8 cellular contexts compared by ENCODE assay signal in the genomic region with DNA sequence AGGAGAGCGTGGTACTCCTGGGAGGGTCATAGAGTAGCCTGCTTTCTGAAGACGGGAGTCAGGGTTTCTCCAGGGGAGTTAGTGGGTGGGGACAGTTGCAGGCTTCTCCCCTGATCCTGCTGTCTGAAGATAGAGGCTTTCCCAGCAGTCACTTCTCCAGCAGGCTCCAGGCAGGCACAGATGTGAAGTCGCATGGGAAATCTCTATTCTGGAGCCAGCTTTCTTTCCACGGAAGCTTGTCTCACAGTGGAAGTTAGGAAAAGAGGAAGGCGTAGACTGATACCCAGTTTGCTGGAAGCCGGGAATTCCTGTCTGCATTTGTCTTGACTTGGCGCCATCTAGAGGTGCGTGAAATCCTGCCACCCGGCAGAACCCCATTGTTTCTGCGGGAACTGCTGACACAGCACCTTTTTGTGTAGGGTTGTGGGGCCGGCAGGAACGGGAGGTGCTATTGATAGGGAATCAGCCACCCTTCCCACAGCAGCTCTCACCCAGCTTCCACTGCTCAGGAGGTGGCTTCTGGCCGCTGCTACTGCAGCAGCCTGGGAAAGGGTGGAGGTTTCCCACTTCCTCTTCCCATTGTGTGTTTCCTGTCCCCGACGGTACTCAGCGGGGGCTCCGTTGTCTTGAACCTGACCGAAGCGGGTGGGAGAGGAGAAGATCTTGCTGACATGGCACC. TPM values are rescaled to one million over a fixed set of nuclear protein-coding genes. Genes with fewer than 3 reads are reported as not detected.
A peak's percentile ranks its signal among the peaks of the same experiment; 100 is the strongest.
DNase-seq lines count a peak whose midpoint lies in the region; ATAC-seq and TF ChIP-seq lines count a peak whose summit lies in the region.

No MANE protein-coding gene starts in this region.

- H3K27ac ChIP-seq in A673 (ENCODE audit: low read depth, low read length, poor library complexity, severe bottlenecking) (peak overlapping the region; percentile 57), ectodermal cell (ENCODE audit: insufficient read depth, low read depth, low read length, poor library complexity, severe bottlenecking) (peak overlapping the region; percentile 50), right lobe of liver (peak overlapping the region; percentile 32 to 40 (median 38))

- WGBS in ectodermal cell, 2 experiments: 39 to 44% methylated on average over 19 of the region's 19 CpGs
- WGBS in right lobe of liver (ENCODE audit: insufficient coverage, low coverage, low lambda C conversion rate, missing lambda C conversion rate): 12% methylated on average over 14 of the region's 19 CpGs

- BruUV-seq in A673 (replicated peaks; lab: Mats Ljungman, UMichigan): no TSS peak

- H3K36me3 ChIP-seq in A673 (ENCODE audit: insufficient read depth, low read length, poor library complexity, severe bottlenecking): peaks cover 32% of the 10 kb centered on the region
- peaks cover 20% of the 10 kb centered on the region for H3K36me3 ChIP-seq in ectodermal cell (ENCODE audit: control insufficient read depth, insufficient read depth, low read length)
- peaks cover 0 to 28% (median 11%) of the 10 kb centered on the region in 4 donors for H3K36me3 ChIP-seq in right lobe of liver

- H3K4me1 ChIP-seq in A673 (ENCODE audit: insufficient read depth, low read length, poor library complexity, severe bottlenecking) (peaks cover 22% of the 10 kb centered on the region), ectodermal cell (ENCODE audit: control insufficient read depth, insufficient read depth, low read length) (peaks cover 14% of the 10 kb centered on the region), right lobe of liver (peaks cover 0 to 35% (median 10%) of the 10 kb centered on the region in 4 donors)

- intact Hi-C loops in A673 (cut with micrococcal nuclease; ENCODE audit: unreplicated experiment): loop anchor here (1.0 to 5.0 kb wide), 2 partner anchors 135 to 234 kb away; no protein-coding TSS in a partner anchor
- intact Hi-C loops in right lobe of liver (cut with DNase I): loop anchor here (5.0 to 10.0 kb wide), 2 partner anchors 129 to 236 kb away; a partner anchor contains a TSS

- DNase-seq in A673 (ENCODE audit: low spot score): peak; percentile 93
- DNase-seq in GM19240 (ENCODE audit: insufficient read length, low spot score): peak; percentile 29
- DNase-seq in NCI-H510A (lab: John Stamatoyannopoulos, UW): peak; percentile 53
- peak; percentile 58 for DNase-seq in activated CD4-positive, alpha-beta T cell treated with anti-CD3 and anti-CD28 coated beads, Interleukin-2, amount 50 U/mL, for 1 hour
- DNase-seq in right lobe of liver: peak; percentile 79 to 86 (median 82)
- DNase-seq in stimulated activated CD4-positive, alpha-beta T cell treated with anti-CD3 and anti-CD28 coated beads, TNF-alpha, amount 100 ng/mL, for 1 hour (ENCODE audit: low read depth in 3 of 3, low spot score in 1 of 3): peak; percentile 24 to 33 (median 31)

- H3K4me3 ChIP-seq in A673 (ENCODE audit: low read depth, low read length, poor library complexity, severe bottlenecking): peak overlapping the region; percentile 2
- H3K4me3 ChIP-seq in ectodermal cell (ENCODE audit: insufficient read depth, low read depth, low read length): no peak overlapping the region
- H3K4me3 ChIP-seq in right lobe of liver: no peak overlapping the region

- POLR2A ChIA-PET in A673 (lab: Charles Lee; ENCODE audit: low non-redundant PET): no interaction called here

- ATAC-seq in right lobe of liver: peak; percentile 70 to 78 (median 74)
- no peak for ATAC-seq in HG03432 (IDR thresholded peaks at IDR 0.05; ENCODE audit: unreplicated experiment)

- no peak for TF ChIP-seq POLR2A in right lobe of liver (IDR thresholded peaks at IDR 0.05)

- CTCF ChIA-PET in A673 (lab: Charles Lee): interaction anchor here (0.5 to 1.7 kb wide), 5 partner anchors 9 to 201 kb away, joined by 3 to 12 read pairs (median 5); no protein-coding TSS in a partner anchor

- peak; percentile 93 for TF ChIP-seq CTCF in A673 (conservative IDR thresholded peaks at IDR 0.05; ENCODE audit: low read depth, low read length)
- peak; percentile 74 to 87 (median 86) for TF ChIP-seq CTCF in right lobe of liver (IDR thresholded peaks at IDR 0.05)

- H3K27me3 ChIP-seq in A673 (replicated peaks; ENCODE audit: insufficient read depth, low read depth, low read length, poor library complexity) (no peaks in the 10 kb centered on the region), ectodermal cell (ENCODE audit: control insufficient read depth, insufficient read depth, low read length, poor library complexity, severe bottlenecking) (no peaks in the 10 kb centered on the region), right lobe of liver (no peaks in the 10 kb centered on the region)

- H3K9me3 ChIP-seq in A673 (ENCODE audit: low read depth, low read length, poor library complexity, severe bottlenecking) (no peaks in the 10 kb centered on the region), ectodermal cell (ENCODE audit: control insufficient read depth, low read length) (no peaks in the 10 kb centered on the region), right lobe of liver (no peaks in the 10 kb centered on the region)

RNA-seq across cellular contexts. Expression of a gene that starts 28.5 kb away (rescaled TPM):
- total RNA-seq in A673 (2021) (2.1 and 2.4 TPM in 2 replicates), right lobe of liver (1 to 10 TPM in 2 of 6 experiments, not detected in 4; 1.3 to 1.7 TPM)
- 6.0 TPM for polyA plus RNA-seq in ectodermal cell (2013, experiment 1 of 4)
- polyA plus RNA-seq in ectodermal cell (2013, experiment 2 of 4): 8.2 TPM
- 5.7 TPM for polyA plus RNA-seq in ectodermal cell (2013, experiment 3 of 4)
- polyA plus RNA-seq in ectodermal cell (2013, experiment 4 of 4): 6.0 TPM

RNA-seq across cellular contexts. Expression of a gene that starts 57.3 kb away (rescaled TPM):
- total RNA-seq in A673 (2021) (30.1 and 41.8 TPM in 2 replicates), right lobe of liver (10 to 100 TPM; 12.3 to 37.0 (median 17.2) TPM)
- polyA plus RNA-seq in ectodermal cell (2013, experiment 1 of 4): 23.4 TPM
- polyA plus RNA-seq in ectodermal cell (2013, experiment 2 of 4): 23.7 TPM
- 43.2 TPM for polyA plus RNA-seq in ectodermal cell (2013, experiment 3 of 4)
- 38.7 TPM for polyA plus RNA-seq in ectodermal cell (2013, experiment 4 of 4)

Comparison
In these comparisons a context has a peak if more than half of its experiments do, and no peak if none do; other contexts are left out.
1. DNase-seq: peak in every context shown above with its lines; median percentile 93 in A673; 82 in right lobe of liver; 58 in activated CD4-positive, alpha-beta T cell treated with anti-CD3 and anti-CD28 coated beads, Interleukin-2, amount 50 U/mL, for 1 hour; 53 in NCI-H510A; 31 in stimulated activated CD4-positive, alpha-beta T cell treated with anti-CD3 and anti-CD28 coated beads, TNF-alpha, amount 100 ng/mL, for 1 hour; 29 in GM19240.